15 cellular contexts compared by ENCODE assay signal in the genomic region with DNA sequence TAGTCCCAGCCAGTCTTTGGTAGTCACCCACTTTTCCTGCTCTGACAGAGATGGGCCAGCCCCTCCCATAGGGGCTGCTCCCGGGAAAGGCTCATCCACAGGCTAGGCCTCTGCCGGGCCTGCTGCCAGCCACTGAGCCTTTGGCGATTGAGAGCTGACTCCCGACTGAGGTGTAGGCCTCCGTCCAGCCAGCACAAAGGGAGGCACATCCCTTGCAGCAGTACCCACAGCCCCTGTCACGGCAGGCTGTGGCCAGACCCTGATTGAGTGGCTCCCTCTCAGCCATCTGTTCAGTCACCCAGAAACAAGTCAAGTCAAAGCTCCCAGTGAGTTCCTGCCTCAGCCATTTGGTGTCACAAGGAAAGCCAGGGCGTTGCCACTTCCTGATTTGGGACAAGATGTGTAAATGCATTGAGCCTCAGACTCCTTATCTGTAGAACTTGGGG. TPM values are rescaled to one million over a fixed set of nuclear protein-coding genes. Genes with fewer than 3 reads are reported as not detected.
DNase-seq lines count a peak whose midpoint lies in the region; ATAC-seq and TF ChIP-seq lines count a peak whose summit lies in the region.
"Had no signal": no experiment of that assay in that cellular context is flagged by ENCODE, and none has a peak within 500 bp of the region (broad histone marks: within the 10 kb centered on the region; RNA-seq: fewer than 3 reads in every experiment).

No MANE protein-coding gene starts in this region.

- H3K4me3 ChIP-seq in HEK293 (ENCODE audit: low read depth, low read length) = no peak overlapping the region
- H3K4me3 ChIP-seq in mucosa of descending colon = no peak overlapping the region
- no peak overlapping the region for H3K4me3 ChIP-seq in naive thymus-derived CD4-positive, alpha-beta T cell (ENCODE audit: low read length)

- no peaks in the 10 kb centered on the region for H3K27me3 ChIP-seq in naive thymus-derived CD4-positive, alpha-beta T cell (ENCODE audit: control insufficient read depth in 2 of 2, insufficient read depth in 2 of 2, low read length in 2 of 2)
- H3K27me3 ChIP-seq: brain microvascular endothelial cell had no signal

- DNase-seq in NCI-H524 (lab: John Stamatoyannopoulos, UW) (peak; percentile 78 to 89), cerebellum (ENCODE audit: low spot score) (peak; percentile 40), mucosa of descending colon (peak in 1 of 3 donors; percentile 41)
- no peak for DNase-seq in activated CD8-positive, alpha-beta memory T cell treated with anti-CD3 and anti-CD28 coated beads, Interleukin-2, amount 50 U/mL, for 4 hours
- no peak for DNase-seq in naive thymus-derived CD4-positive, alpha-beta T cell
- DNase-seq: activated CD8-positive, alpha-beta memory T cell treated with anti-CD3 and anti-CD28 coated beads for 24 hours; activated gamma-delta T cell treated with Interleukin-2 at 50 U/mL for 16 hours; brain microvascular endothelial cell; CD4-positive, alpha-beta memory T cell; hippocampal formation; left ventricle myocardium superior; NCI-H1048 had no signal

- H3K4me3 Mint-ChIP-seq in naive thymus-derived CD4-positive, alpha-beta T cell = no peak overlapping the region
- H3K4me3 Mint-ChIP-seq: CD4-positive, alpha-beta memory T cell; neural crest cell had no signal

- no peaks in the 10 kb centered on the region for H3K9me3 Mint-ChIP-seq in naive thymus-derived CD4-positive, alpha-beta T cell
- H3K9me3 Mint-ChIP-seq: CD4-positive, alpha-beta memory T cell; neural crest cell had no signal

- no peaks in the 10 kb centered on the region for H3K9me3 ChIP-seq in HEK293 (ENCODE audit: control insufficient read depth, insufficient read depth, low read depth, low read length)
- H3K9me3 ChIP-seq in mucosa of descending colon = no peaks in the 10 kb centered on the region
- no peaks in the 10 kb centered on the region for H3K9me3 ChIP-seq in naive thymus-derived CD4-positive, alpha-beta T cell (ENCODE audit: control insufficient read depth in 2 of 3, low read length in 3 of 3)

- peaks cover 0 to 3% (median 0%) of the 10 kb centered on the region in 7 donors for H3K4me1 Mint-ChIP-seq in naive thymus-derived CD4-positive, alpha-beta T cell
- H3K4me1 Mint-ChIP-seq: CD4-positive, alpha-beta memory T cell; neural crest cell had no signal

- peaks cover 1 to 5% (median 1%) of the 10 kb centered on the region in 5 donors for H3K27me3 Mint-ChIP-seq in naive thymus-derived CD4-positive, alpha-beta T cell
- H3K27me3 Mint-ChIP-seq: CD4-positive, alpha-beta memory T cell had no signal

- H3K36me3 Mint-ChIP-seq in naive thymus-derived CD4-positive, alpha-beta T cell = peaks cover 0 to 2% (median 0%) of the 10 kb centered on the region in 5 donors
- H3K36me3 Mint-ChIP-seq: CD4-positive, alpha-beta memory T cell had no signal

- no peak overlapping the region for H3K27ac ChIP-seq in HEK293 (ENCODE audit: extremely low read depth, low read depth, low read length)
- H3K27ac ChIP-seq in naive thymus-derived CD4-positive, alpha-beta T cell (ENCODE audit: low read depth, low read length) = no peak overlapping the region
- H3K27ac ChIP-seq: brain microvascular endothelial cell had no signal

- H3K36me3 ChIP-seq in HEK293 (ENCODE audit: control insufficient read depth in 2 of 2, insufficient read depth in 1 of 2, low read length in 2 of 2) (peaks cover 4 to 19% of the 10 kb centered on the region in 2 experiments; a peak in 2 of 3 replicates), mucosa of descending colon (ENCODE audit: low read depth) (no peaks in the 10 kb centered on the region)
- H3K36me3 ChIP-seq in naive thymus-derived CD4-positive, alpha-beta T cell (ENCODE audit: control insufficient read depth in 2 of 3, insufficient read depth in 3 of 3, low read length in 3 of 3) = no peaks in the 10 kb centered on the region
- H3K36me3 ChIP-seq: brain microvascular endothelial cell had no signal

- CTCF ChIA-PET in HEK293 (lab: Yijun Ruan, JAX) = no interaction called here
- CTCF ChIA-PET in naive thymus-derived CD4-positive, alpha-beta T cell (lab: Charles Lee) = no interaction called here

- no peak overlapping the region for H3K27ac Mint-ChIP-seq in naive thymus-derived CD4-positive, alpha-beta T cell
- H3K27ac Mint-ChIP-seq: CD4-positive, alpha-beta memory T cell had no signal

- intact Hi-C loops in mucosa of descending colon (cut with DNase I, micrococcal nuclease) = no loop called here
- intact Hi-C loops in naive thymus-derived CD4-positive, alpha-beta T cell (cut with micrococcal nuclease) = no loop called here

- TF ChIP-seq CTCF in HEK293 (tag by site-specific recombination; IDR thresholded peaks at IDR 0.05) = no peak
- no peak for TF ChIP-seq CTCF in mucosa of descending colon (IDR thresholded peaks at IDR 0.05)

- POLR2A ChIA-PET in HEK293 (lab: Yijun Ruan, JAX) = no interaction called here
- POLR2A ChIA-PET in naive thymus-derived CD4-positive, alpha-beta T cell (lab: Charles Lee) = interaction anchor here (0.6 kb wide), 1 partner anchor 120 kb away, joined by 3 read pairs; no protein-coding TSS in a partner anchor

- H3K4me1 ChIP-seq in HEK293 (ENCODE audit: control insufficient read depth, insufficient read depth, low read length) (no peaks in the 10 kb centered on the region), mucosa of descending colon (ENCODE audit: low read depth) (no peaks in the 10 kb centered on the region)
- H3K4me1 ChIP-seq in naive thymus-derived CD4-positive, alpha-beta T cell (ENCODE audit: control insufficient read depth in 2 of 2, insufficient read depth in 2 of 2, low read length in 2 of 2) = no peaks in the 10 kb centered on the region

- ATAC-seq in mucosa of descending colon = peak; percentile 58
- no peak for ATAC-seq in GM21423 (IDR thresholded peaks at IDR 0.05; ENCODE audit: unreplicated experiment)
- ATAC-seq in naive thymus-derived CD4-positive, alpha-beta T cell = no peak
- ATAC-seq: left ventricle myocardium superior had no signal

TF ChIP-seq in HEK293, 187 proteins besides CTCF, POLR2A, EP300 and RAD21:
- TF ChIP-seq ZNF549 (tag by site-specific recombination; IDR thresholded peaks at IDR 0.05) = no peak
- TF ChIP-seq ZNF473 (tag by site-specific recombination; IDR thresholded peaks at IDR 0.05) = no peak
- no peak for TF ChIP-seq ZBTB49 (tag by site-specific recombination; IDR thresholded peaks at IDR 0.05; ENCODE audit: low read depth)
- TF ChIP-seq ZNF488 (tag by site-specific recombination; IDR thresholded peaks at IDR 0.05) = no peak
- TF ChIP-seq, protein P1, sequence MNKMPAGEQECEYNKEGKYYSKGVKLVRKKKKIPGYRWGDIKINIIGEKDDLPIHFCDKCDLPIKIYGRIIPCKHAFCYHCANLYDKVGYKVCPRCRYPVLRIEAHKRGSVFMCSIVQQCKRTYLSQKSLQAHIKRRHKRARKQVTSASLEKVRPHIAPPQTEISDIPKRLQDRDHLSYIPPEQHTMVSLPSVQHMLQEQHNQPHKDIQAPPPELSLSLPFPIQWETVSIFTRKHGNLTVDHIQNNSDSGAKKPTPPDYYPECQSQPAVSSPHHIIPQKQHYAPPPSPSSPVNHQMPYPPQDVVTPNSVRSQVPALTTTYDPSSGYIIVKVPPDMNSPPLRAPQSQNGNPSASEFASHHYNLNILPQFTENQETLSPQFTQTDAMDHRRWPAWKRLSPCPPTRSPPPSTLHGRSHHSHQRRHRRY (tag by site-specific recombination; IDR thresholded peaks at IDR 0.05) = no peak
- TF ChIP-seq ZNF701 (tag by site-specific recombination; IDR thresholded peaks at IDR 0.05) = no peak
- no peak for TF ChIP-seq ZNF37A (tag by site-specific recombination; IDR thresholded peaks at IDR 0.05)
- TF ChIP-seq ELK4 (IDR thresholded peaks at IDR 0.05; ENCODE audit: borderline replicate concordance, low read depth, low read length) = no peak
- 0 out of 2 replicates have a peak, but pooled peaks have one; percentile 38 for TF ChIP-seq ZBTB48 (tag by site-specific recombination; IDR thresholded peaks at IDR 0.05)

RNA-seq across cellular contexts. Expression of gene PAK6, which starts 6.2 kb away (rescaled TPM):
- 3.7 TPM for total RNA-seq in cerebellum
- total RNA-seq in mucosa of descending colon = 1 to 10 TPM in 2 of 3 donors, under 1 TPM in 1; 0.98 to 3.1 (median 2.7) TPM
- 1 to 10 TPM in 1 of 5 experiments, under 1 TPM in 1, not detected in 3; 0.58 to 1.9 TPM for total RNA-seq in naive thymus-derived CD4-positive, alpha-beta T cell
- not detected for polyA plus RNA-seq in naive thymus-derived CD4-positive, alpha-beta T cell

RNA-seq across cellular contexts. Expression of gene ANKRD63, which starts 50.2 kb away (rescaled TPM):
- 0.27 TPM for total RNA-seq in cerebellum
- under 1 TPM in 1 of 3 donors, not detected in 2; 0.25 TPM for total RNA-seq in mucosa of descending colon
- under 1 TPM in 2 of 5 experiments, not detected in 3; 0.27 TPM for total RNA-seq in naive thymus-derived CD4-positive, alpha-beta T cell
- polyA plus RNA-seq in naive thymus-derived CD4-positive, alpha-beta T cell = not detected
- total RNA-seq: CD4-positive, alpha-beta memory T cell; neural crest cell had no signal
- polyA plus RNA-seq: CD4-positive, alpha-beta memory T cell had no signal

Comparison
In these comparisons a context has a peak if more than half of its experiments do, and no peak if none do; other contexts are left out.
1. DNase-seq: peak in NCI-H524 (2 of 2) and cerebellum (single experiment); none in activated CD8-positive, alpha-beta memory T cell treated with anti-CD3 and anti-CD28 coated beads, Interleukin-2, amount 50 U/mL, for 4 hours (single experiment) and naive thymus-derived CD4-positive, alpha-beta T cell (0 of 9).